In the genomic region with DNA sequence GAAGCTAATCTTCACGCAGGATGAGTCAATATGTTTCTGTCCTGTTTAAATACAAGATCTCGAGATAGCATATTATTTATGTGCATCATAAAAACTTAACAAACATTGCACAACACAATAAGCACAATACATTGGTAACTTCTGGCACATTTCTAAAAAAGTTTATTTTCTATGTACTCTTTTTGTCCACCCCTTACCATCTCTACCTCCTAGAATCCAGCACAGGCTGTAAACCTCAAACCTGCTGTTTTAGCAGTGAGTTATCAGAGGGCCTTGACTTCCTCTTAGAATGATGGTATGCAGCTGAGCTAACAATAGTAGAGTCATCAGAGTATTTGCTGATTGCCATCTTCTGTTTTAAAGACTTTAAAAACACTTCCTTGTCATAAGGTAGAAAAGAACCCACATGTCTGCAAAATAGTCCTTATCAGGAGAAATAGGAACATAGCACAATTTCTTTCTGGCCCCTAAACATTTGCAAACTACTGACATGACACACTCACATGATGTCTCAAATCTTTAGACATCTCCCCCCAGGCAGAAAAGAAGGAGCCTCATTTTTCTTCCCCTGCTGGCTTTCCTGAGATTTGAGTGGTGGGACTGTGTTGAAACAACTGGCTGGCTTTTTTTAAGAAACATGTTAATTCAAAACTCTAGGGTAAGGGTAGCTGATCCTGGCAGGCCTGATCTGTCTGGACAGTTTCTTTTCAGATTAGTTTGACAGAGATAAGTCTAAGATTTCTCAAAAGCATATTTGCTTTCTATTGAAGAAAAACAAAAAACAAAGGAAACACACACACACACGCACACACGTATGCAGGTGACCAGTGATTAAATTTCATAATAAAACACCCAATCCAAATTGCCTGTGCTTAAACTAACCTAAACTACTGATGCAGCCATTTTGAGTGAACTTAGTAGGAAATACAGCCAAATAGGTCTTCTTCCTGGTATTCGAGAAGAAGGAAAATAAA, we compare ENCODE assay signal across 9 cellular contexts. TPM values are rescaled to one million over a fixed set of nuclear protein-coding genes. Genes with fewer than 3 reads are reported as not detected.
DNase-seq lines count a peak whose midpoint lies in the region; ATAC-seq and TF ChIP-seq lines count a peak whose summit lies in the region.
"Had no signal": no experiment of that assay in that cellular context is flagged by ENCODE, and none has a peak within 500 bp of the region (broad histone marks: within the 10 kb centered on the region; RNA-seq: fewer than 3 reads in every experiment).

No MANE protein-coding gene starts in this region.

- H3K36me3 ChIP-seq in suprapubic skin (no peaks in the 10 kb centered on the region), brain microvascular endothelial cell (replicated peaks) (no peaks in the 10 kb centered on the region)

- TF ChIP-seq POLR2A in suprapubic skin (IDR thresholded peaks at IDR 0.05), result no peak

- TF ChIP-seq EP300 in suprapubic skin (IDR thresholded peaks at IDR 0.05), result no peak

- no peak for DNase-seq in activated CD4-positive, CD25-positive, alpha-beta regulatory T cell treated with anti-CD3 and anti-CD28 coated beads, Interleukin-2, amount 50 U/mL, for 72 hours
- DNase-seq in OCI-M1 (lab: John Stamatoyannopoulos, UW) (peak; percentile 67), suprapubic skin (ENCODE audit: low spot score in 2 of 2) (no peak), brain microvascular endothelial cell (no peak), OCI-M2 (lab: John Stamatoyannopoulos, UW; ENCODE audit: unreplicated experiment) (no peak), GM13977 (ENCODE audit: low spot score) (no peak)
- DNase-seq: NCI-H526 had no signal

- no peaks in the 10 kb centered on the region for H3K27me3 ChIP-seq in suprapubic skin
- H3K27me3 ChIP-seq in brain microvascular endothelial cell (replicated peaks), result no peaks in the 10 kb centered on the region

- H3K4me3 ChIP-seq in suprapubic skin, result no peak overlapping the region
- H3K4me3 ChIP-seq in brain microvascular endothelial cell (ENCODE audit: low read depth, low read length), result no peak overlapping the region

- TF ChIP-seq CTCF in suprapubic skin (IDR thresholded peaks at IDR 0.05), result no peak
- no peak for TF ChIP-seq CTCF in brain microvascular endothelial cell (IDR thresholded peaks at IDR 0.05; ENCODE audit: low read depth, low read length, missing control alignments)
- TF ChIP-seq CTCF in GM13977 (IDR thresholded peaks at IDR 0.05; ENCODE audit: extremely low read depth, insufficient read depth, missing control alignments), result no peak

- in situ Hi-C loops in brain microvascular endothelial cell (cut with HindIII; ENCODE audit: low pct_ligation_motif_present, low sequenced_read_pairs) (no loop called here), GM13977 (cut with MboI; ENCODE audit: low pct_unique_long_range_greater_than_20kb, low sequenced_read_pairs, unreplicated experiment) (no loop called here)

- no peaks in the 10 kb centered on the region for H3K9me3 ChIP-seq in suprapubic skin

- 59% methylated on average over 5 of the region's 5 CpGs for WGBS in suprapubic skin

- H3K4me1 ChIP-seq in suprapubic skin, result peaks cover 26% of the 10 kb centered on the region

- peak; percentile 62 to 73 for ATAC-seq in activated CD4-positive, CD25-positive, alpha-beta regulatory T cell treated with anti-CD3 and anti-CD28 coated beads, Interleukin-2, amount 50 U/mL, for 24 hours
- peak; percentile 59 for ATAC-seq in esophagus mucosa

- H3K27ac ChIP-seq in suprapubic skin (peak overlapping the region; percentile 57), brain microvascular endothelial cell (no peak overlapping the region)

RNA-seq across cellular contexts. Expression of a gene that starts 10.3 kb away (rescaled TPM):
- total RNA-seq in esophagus mucosa (70.4 TPM), suprapubic skin (10 to 100 TPM; 24.0 to 91.8 (median 45.8) TPM)
